ENCODE assay signal across 28 cellular contexts in the genomic region with DNA sequence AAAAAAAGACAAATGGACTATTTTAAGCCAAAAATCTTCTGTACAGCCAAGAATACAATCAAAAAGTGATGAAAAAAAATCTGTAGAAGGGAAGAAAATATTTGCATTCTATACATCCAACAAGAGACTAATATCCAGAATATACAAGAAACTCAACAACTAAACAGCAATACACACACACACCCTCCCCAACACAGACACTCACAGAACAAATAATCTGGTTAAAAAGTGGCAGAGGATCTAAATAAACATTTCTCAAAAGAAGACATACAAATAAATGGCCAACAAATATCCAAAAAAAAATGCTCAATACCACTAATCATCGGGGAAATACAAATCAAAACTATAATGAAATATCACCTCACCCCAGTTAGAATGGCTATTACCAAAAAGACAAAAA.
"Had no signal": no experiment of that assay in that cellular context is flagged by ENCODE, and none has a peak within 500 bp of the region (broad histone marks: within the 10 kb centered on the region; RNA-seq: fewer than 3 reads in every experiment).

No MANE protein-coding gene starts in this region.

- H3K27me3 ChIP-seq: suprapubic skin, testis, thyroid gland, tibial artery, tibial nerve, transverse colon, upper lobe of left lung, upper lobe of right lung, uterus, vagina had no signal

- H3K36me3 Mint-ChIP-seq: stimulated activated effector memory CD8-positive, alpha-beta T cell treated with anti-CD3 and anti-CD28 coated beads, Interleukin-12 subunit alpha, Interleukin-12 subunit beta, amount 100 ng/mL, for 72 hours; stimulated activated memory B cell treated with anti-CD40 and anti-IgM and Interleukin-4, amounts not matched to agents 10 μg/mL and 1 μg/mL and 100 μg/mL, for 72 hours; stimulated activated naive B cell treated with anti-CD40 and anti-IgM and Interleukin-4, amounts not matched to agents 10 μg/mL and 1 μg/mL and 100 μg/mL, for 72 hours; type B pancreatic cell had no signal

- H3K36me3 ChIP-seq: suprapubic skin, thoracic aorta, thyroid gland, tibial artery, tibial nerve, transverse colon, upper lobe of left lung, upper lobe of right lung, uterus, vagina had no signal

- DNase-seq: stimulated activated CD4-positive, alpha-beta T cell treated with anti-CD3 and anti-CD28 coated beads, Interleukin-2, amount 100 ng/mL, for 48 hours; stimulated activated CD4-positive, alpha-beta T cell treated with anti-CD3 and anti-CD28 coated beads, Interleukin-4, amount 100 ng/mL, for 1 hour; stimulated activated CD4-positive, alpha-beta T cell treated with anti-CD3 and anti-CD28 coated beads, Interleukin-4, amount 100 ng/mL, for 24 hours; stimulated activated CD4-positive, alpha-beta T cell treated with anti-CD3 and anti-CD28 coated beads, Interleukin-4, amount 100 ng/mL, for 4 hours; stimulated activated CD8-positive, alpha-beta memory T cell treated with anti-CD3 and anti-CD28 coated beads, Interleukin-4, amount 100 ng/mL, for 48 hours; stimulated activated naive B cell treated with anti-CD40 and anti-IgM and Interleukin-4, amounts not matched to agents 10 μg/mL and 1 μg/mL and 100 μg/mL, for 72 hours; stimulated activated naive CD4-positive, alpha-beta T cell; stimulated activated naive CD4-positive, alpha-beta T cell treated with Interleukin-2 at 50 U/mL for 16 hours; stimulated activated naive CD8-positive, alpha-beta T cell treated with anti-CD3 and anti-CD28 coated beads, Interleukin-15, amount 100 ng/mL, for 72 hours; stimulated activated naive CD8-positive, alpha-beta T cell treated with anti-CD3 and anti-CD28 coated beads, Interleukin-15, Interleukin-2, amounts not matched to agents 100 U/mL and 50 U/mL, for 24 hours; substantia nigra; testis; thyroid gland; tibial artery; transverse colon; trophoblast cell; upper lobe of left lung; upper lobe of right lung; uterus had no signal

- H3K4me1 Mint-ChIP-seq: stimulated activated effector memory CD8-positive, alpha-beta T cell treated with anti-CD3 and anti-CD28 coated beads, Interleukin-12 subunit alpha, Interleukin-12 subunit beta, amount 100 ng/mL, for 72 hours; stimulated activated memory B cell treated with anti-CD40 and anti-IgM and Interleukin-4, amounts not matched to agents 10 μg/mL and 1 μg/mL and 100 μg/mL, for 72 hours; stimulated activated naive B cell treated with anti-CD40 and anti-IgM and Interleukin-4, amounts not matched to agents 10 μg/mL and 1 μg/mL and 100 μg/mL, for 72 hours; stimulated activated naive CD8-positive, alpha-beta T cell treated with anti-CD3 and anti-CD28 coated beads, Interleukin-15, amount 100 ng/mL, for 72 hours had no signal

- H3K27ac Mint-ChIP-seq: stimulated activated effector memory CD8-positive, alpha-beta T cell treated with anti-CD3 and anti-CD28 coated beads, Interleukin-12 subunit alpha, Interleukin-12 subunit beta, amount 100 ng/mL, for 72 hours; stimulated activated memory B cell treated with anti-CD40 and anti-IgM and Interleukin-4, amounts not matched to agents 10 μg/mL and 1 μg/mL and 100 μg/mL, for 72 hours; stimulated activated naive B cell treated with anti-CD40 and anti-IgM and Interleukin-4, amounts not matched to agents 10 μg/mL and 1 μg/mL and 100 μg/mL, for 72 hours; stimulated activated naive CD8-positive, alpha-beta T cell treated with anti-CD3 and anti-CD28 coated beads, Interleukin-15, amount 100 ng/mL, for 72 hours; stimulated activated naive CD8-positive, alpha-beta T cell treated with anti-CD3 and anti-CD28 coated beads, Interleukin-15, Interleukin-2, amounts not matched to agents 100 ng/mL and 50 ng/mL, for 24 hours; type B pancreatic cell had no signal

- ATAC-seq: stimulated activated effector memory CD8-positive, alpha-beta T cell treated with anti-CD3 and anti-CD28 coated beads, Interleukin-12 subunit alpha, Interleukin-12 subunit beta, amount 100 ng/mL, for 72 hours; stimulated activated memory B cell treated with anti-CD40 and anti-IgM and Interleukin-4, amounts not matched to agents 10 μg/mL and 1 μg/mL and 100 μg/mL, for 72 hours; stimulated activated naive B cell treated with anti-CD40 and anti-IgM and Interleukin-4, amounts not matched to agents 10 μg/mL and 1 μg/mL and 100 μg/mL, for 72 hours; stimulated activated naive CD8-positive, alpha-beta T cell treated with anti-CD3 and anti-CD28 coated beads, Interleukin-15, amount 100 ng/mL, for 72 hours; stimulated activated naive CD8-positive, alpha-beta T cell treated with anti-CD3 and anti-CD28 coated beads, Interleukin-15, Interleukin-2, amounts not matched to agents 100 U/mL and 50 U/mL, for 24 hours; upper lobe of right lung had no signal

- H3K9me3 Mint-ChIP-seq: type B pancreatic cell had no signal

- H3K4me3 ChIP-seq: suprapubic skin, testis, thoracic aorta, thyroid gland, tibial artery, tibial nerve, transverse colon, upper lobe of left lung, upper lobe of right lung, uterus, vagina had no signal

- H3K4me3 Mint-ChIP-seq: stimulated activated effector memory CD8-positive, alpha-beta T cell treated with anti-CD3 and anti-CD28 coated beads, Interleukin-12 subunit alpha, Interleukin-12 subunit beta, amount 100 ng/mL, for 72 hours; stimulated activated memory B cell treated with anti-CD40 and anti-IgM and Interleukin-4, amounts not matched to agents 10 μg/mL and 1 μg/mL and 100 μg/mL, for 72 hours; stimulated activated naive B cell treated with anti-CD40 and anti-IgM and Interleukin-4, amounts not matched to agents 10 μg/mL and 1 μg/mL and 100 μg/mL, for 72 hours; stimulated activated naive CD8-positive, alpha-beta T cell treated with anti-CD3 and anti-CD28 coated beads, Interleukin-15, amount 100 ng/mL, for 72 hours; stimulated activated naive CD8-positive, alpha-beta T cell treated with anti-CD3 and anti-CD28 coated beads, Interleukin-15, Interleukin-2, amounts not matched to agents 100 ng/mL and 50 ng/mL, for 24 hours; type B pancreatic cell had no signal

- H3K4me1 ChIP-seq: suprapubic skin, testis, thyroid gland, transverse colon, upper lobe of left lung, upper lobe of right lung, uterus, vagina had no signal

- H3K27me3 Mint-ChIP-seq: stimulated activated memory B cell treated with anti-CD40 and anti-IgM and Interleukin-4, amounts not matched to agents 10 μg/mL and 1 μg/mL and 100 μg/mL, for 72 hours; stimulated activated naive B cell treated with anti-CD40 and anti-IgM and Interleukin-4, amounts not matched to agents 10 μg/mL and 1 μg/mL and 100 μg/mL, for 72 hours; stimulated activated naive CD8-positive, alpha-beta T cell treated with anti-CD3 and anti-CD28 coated beads, Interleukin-15, amount 100 ng/mL, for 72 hours; stimulated activated naive CD8-positive, alpha-beta T cell treated with anti-CD3 and anti-CD28 coated beads, Interleukin-15, Interleukin-2, amounts not matched to agents 100 ng/mL and 50 ng/mL, for 24 hours; type B pancreatic cell had no signal

- H3K9me3 ChIP-seq: suprapubic skin, testis, thoracic aorta, thyroid gland, tibial artery, tibial nerve, transverse colon, upper lobe of left lung, upper lobe of right lung, uterus, vagina had no signal

- FAIRE-seq: urothelium cell line had no signal

- H3K27ac ChIP-seq: suprapubic skin, testis, thoracic aorta, thyroid gland, tibial artery, tibial nerve, transverse colon, upper lobe of left lung, upper lobe of right lung, uterus, vagina had no signal
